Comparison of ENCODE assay signal across 36 cellular contexts in genomic region chr15:23594252-23594770, GRCh38. TPM values are rescaled to one million over a fixed set of nuclear protein-coding genes. Genes with fewer than 3 reads are reported as not detected.
"Had no signal": no experiment of that assay in that cellular context is flagged by ENCODE, and none has a peak within 500 bp of the region (broad histone marks: within the 10 kb centered on the region; RNA-seq: fewer than 3 reads in every experiment).

No MANE protein-coding gene starts in this region.

- DNase-seq: activated B cell treated with CpG ODN at 0.5 μM for 24 hours; activated CD4-positive, alpha-beta memory T cell treated with anti-CD3 and anti-CD28 coated beads for 36 hours; activated CD4-positive, alpha-beta T cell treated with anti-CD3 and anti-CD28 coated beads for 4 hours; activated CD4-positive, alpha-beta T cell treated with anti-CD3 and anti-CD28 coated beads, Interleukin-2, amount 10 ng/mL, durations not matched to agents 24 days and 14 days; activated CD4-positive, alpha-beta T cell treated with anti-CD3 and anti-CD28 coated beads, Interleukin-2, amount 50 U/mL, for 1 hour; activated CD4-positive, alpha-beta T cell treated with anti-CD3 and anti-CD28 coated beads, Interleukin-2, amount 50 U/mL, for 4 hours; activated CD4-positive, CD25-positive, alpha-beta regulatory T cell treated with anti-CD3 and anti-CD28 coated beads, Interleukin-2, amount 50 U/mL, for 72 hours; activated CD8-positive, alpha-beta memory T cell treated with anti-CD3 and anti-CD28 coated beads, Interleukin-2, amount 50 U/mL, for 4 hours; activated CD8-positive, alpha-beta T cell treated with anti-CD3 and anti-CD28 coated beads for 36 hours; activated effector memory CD4-positive, alpha-beta T cell treated with anti-CD3 and anti-CD28 coated beads, Interleukin-2, amount 50 U/mL, for 16 hours; activated gamma-delta T cell treated with Interleukin-2 at 50 U/mL for 16 hours; activated naive CD4-positive, alpha-beta T cell; activated naive CD4-positive, alpha-beta T cell treated with anti-CD3 and anti-CD28 coated beads for 36 hours; activated naive CD4-positive, alpha-beta T cell treated with anti-CD3 and anti-CD28 coated beads, Interleukin-2, amount 50 U/mL, for 16 hours; activated naive CD8-positive, alpha-beta T cell treated with anti-CD3 and anti-CD28 coated beads for 36 hours; activated T-cell treated with anti-CD3 and anti-CD28 coated beads for 4 hours; activated T-cell treated with anti-CD3 and anti-CD28 coated beads, Interleukin-2, amount 50 U/mL, for 1 hour; activated T-cell treated with anti-CD3 and anti-CD28 coated beads, Interleukin-2, amount 50 U/mL, for 4 hours; activated T-cell treated with anti-CD3 and anti-CD28 coated beads, Interleukin-2, amount 50 U/mL, for 72 hours; adrenal gland; amniotic stem cell; aorta; body of pancreas; brain microvascular endothelial cell; central memory CD4-positive, alpha-beta T cell; T-helper 1 cell; T-helper 2 cell; T-helper 9 cell had no signal

- H3K9me3 ChIP-seq: adrenal gland, body of pancreas, breast epithelium had no signal

- H3K27me3 ChIP-seq: adrenal gland, body of pancreas, brain microvascular endothelial cell, breast epithelium had no signal

- H3K36me3 ChIP-seq: adrenal gland, brain microvascular endothelial cell, breast epithelium had no signal

- FAIRE-seq: astrocyte, TTC549 had no signal

- ATAC-seq: activated CD8-positive, alpha-beta T cell treated with anti-CD3 and anti-CD28 coated beads for 36 hours; activated naive CD4-positive, alpha-beta T cell treated with anti-CD3 and anti-CD28 coated beads, Interleukin-2, amount 50 U/mL, for 72 hours; activated T-cell treated with anti-CD3 and anti-CD28 coated beads, Interleukin-2, amount 50 U/mL, for 4 hours; activated T-cell treated with anti-CD3 and anti-CD28 coated beads, Interleukin-2, amount 50 U/mL, for 72 hours; activated T-helper 17 cell treated with anti-CD3 and anti-CD28 coated beads, Interleukin-2, amount 50 U/mL, for 72 hours; body of pancreas had no signal

- H3K4me3 ChIP-seq: adrenal gland, body of pancreas, breast epithelium had no signal

- H3K27ac ChIP-seq: adrenal gland, body of pancreas, brain microvascular endothelial cell, breast epithelium, VCaP had no signal

- H3K4me1 ChIP-seq: adrenal gland, body of pancreas, breast epithelium had no signal

RNA-seq across cellular contexts. Expression of gene MKRN3, which starts 28.8 kb away (rescaled TPM):
- total RNA-seq: astrocyte had no signal

RNA-seq across cellular contexts. Expression of gene MAGEL2, which starts 53.4 kb away (rescaled TPM):
- total RNA-seq: activated B cell treated with CpG ODN at 0.5 μM for 24 hours; activated CD4-positive, alpha-beta memory T cell treated with anti-CD3 and anti-CD28 coated beads for 36 hours; activated CD4-positive, alpha-beta T cell treated with anti-CD3 and anti-CD28 coated beads, Interleukin-2, amount 10 ng/mL, durations not matched to agents 24 days and 14 days; activated CD8-positive, alpha-beta memory T cell treated with anti-CD3 and anti-CD28 coated beads for 36 hours; activated CD8-positive, alpha-beta T cell treated with anti-CD3 and anti-CD28 coated beads for 36 hours; activated naive CD4-positive, alpha-beta T cell treated with anti-CD3 and anti-CD28 coated beads for 36 hours; activated naive CD4-positive, alpha-beta T cell treated with anti-CD3 and anti-CD28 coated beads, Interleukin-2, amount 50 U/mL, for 72 hours; activated naive CD8-positive, alpha-beta T cell treated with anti-CD3 and anti-CD28 coated beads for 36 hours; activated T-cell treated with anti-CD3 and anti-CD28 coated beads, Interleukin-2, amount 50 U/mL, for 4 hours; activated T-cell treated with anti-CD3 and anti-CD28 coated beads, Interleukin-2, amount 50 U/mL, for 72 hours; activated T-helper 1 cell treated with anti-CD3 and anti-CD28 coated beads, Interleukin-12 subunit alpha, Interleukin-12 subunit beta, Interleukin-2, Interleukin-4 antibody, amounts not matched to agents 30 ng/mL and 10 ng/mL and 1 ng/mL, durations not matched to agents 14 hours and 24 hours and 36 hours; activated T-helper 17 cell treated with anti-CD3 and anti-CD28 coated beads, Interleukin-2, amount 50 U/mL, for 72 hours had no signal
